Comparison of ENCODE assay signal across 17 cellular contexts in the genomic region with DNA sequence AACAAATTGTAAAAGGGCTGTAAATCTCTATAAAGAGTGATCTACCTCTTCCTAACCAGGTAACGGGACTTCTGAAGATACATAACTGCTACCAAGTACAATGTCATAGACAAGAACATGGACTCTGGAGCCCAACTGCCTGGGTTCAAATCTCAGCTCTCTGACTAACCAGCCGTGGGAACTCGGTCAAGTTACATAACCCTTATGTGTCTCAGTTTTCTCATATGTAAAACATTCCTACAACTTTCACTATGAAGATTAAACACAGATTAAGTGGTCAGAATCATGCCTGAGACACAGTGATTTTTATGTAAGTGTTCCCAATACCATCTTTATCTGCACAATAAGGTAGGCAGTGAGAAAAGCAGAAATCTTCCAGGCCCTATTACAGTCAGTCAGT. TPM values are rescaled to one million over a fixed set of nuclear protein-coding genes. Genes with fewer than 3 reads are reported as not detected.
DNase-seq lines count a peak whose midpoint lies in the region; TF ChIP-seq lines count a peak whose summit lies in the region.
"Had no signal": no experiment of that assay in that cellular context is flagged by ENCODE, and none has a peak within 500 bp of the region (broad histone marks: within the 10 kb centered on the region; RNA-seq: fewer than 3 reads in every experiment).

No MANE protein-coding gene starts in this region.

- H3K27ac ChIP-seq in endodermal cell (ENCODE audit: low read depth, low read length): no peak overlapping the region
- H3K27ac ChIP-seq in mesodermal cell (ENCODE audit: low read depth, low read length, severe bottlenecking): peak overlapping the region; percentile 13
- H3K27ac ChIP-seq: C4-2B had no signal

- H3K4me1 ChIP-seq in endodermal cell (ENCODE audit: control insufficient read depth, insufficient read depth, low read length) (no peaks in the 10 kb centered on the region), mesodermal cell (ENCODE audit: control insufficient read depth, insufficient read depth, low read length, poor library complexity, severe bottlenecking) (no peaks in the 10 kb centered on the region)

- H3K9me3 Mint-ChIP-seq in HFFc6 (no peaks in the 10 kb centered on the region), endodermal cell (no peaks in the 10 kb centered on the region)
- no peaks in the 10 kb centered on the region for H3K9me3 Mint-ChIP-seq in activated CD4-positive, alpha-beta memory T cell treated with anti-CD3 and anti-CD28 coated beads for 36 hours
- H3K9me3 Mint-ChIP-seq: H9 had no signal

- POLR2A ChIA-PET in activated CD4-positive, alpha-beta memory T cell treated with anti-CD3 and anti-CD28 coated beads for 36 hours (lab: Charles Lee): no interaction called here

- peaks cover 67% of the 10 kb centered on the region for H3K36me3 ChIP-seq in endodermal cell (ENCODE audit: control insufficient read depth, insufficient read depth, low read length)
- H3K36me3 ChIP-seq in mesodermal cell (ENCODE audit: control insufficient read depth, insufficient read depth, low read length): peaks cover 66% of the 10 kb centered on the region

- no peaks in the 10 kb centered on the region for H3K27me3 ChIP-seq in endodermal cell (ENCODE audit: control insufficient read depth, insufficient read depth, low read length, poor library complexity, severe bottlenecking)

- H3K4me3 ChIP-seq in AG10803 (ENCODE audit: low read length) (no peak overlapping the region), endodermal cell (ENCODE audit: low read length) (no peak overlapping the region), mesodermal cell (ENCODE audit: extremely low read depth, insufficient read depth, low read length, poor library complexity, severe bottlenecking) (no peak overlapping the region)

- peaks cover 1% of the 10 kb centered on the region; the same call in 1 of the 2 replicates for H3K27me3 Mint-ChIP-seq in HFFc6 (ENCODE audit: insufficient read depth)
- no peaks in the 10 kb centered on the region for H3K27me3 Mint-ChIP-seq in endodermal cell (ENCODE audit: insufficient read depth)
- no peaks in the 10 kb centered on the region for H3K27me3 Mint-ChIP-seq in activated CD4-positive, alpha-beta memory T cell treated with anti-CD3 and anti-CD28 coated beads for 36 hours

- H3K4me1 Mint-ChIP-seq in HFFc6 (ENCODE audit: low read depth) (peaks cover 20% of the 10 kb centered on the region), endodermal cell (peaks cover 7% of the 10 kb centered on the region)
- peaks cover 7% of the 10 kb centered on the region for H3K4me1 Mint-ChIP-seq in activated CD4-positive, alpha-beta memory T cell treated with anti-CD3 and anti-CD28 coated beads for 36 hours (ENCODE audit: low read depth)
- H3K4me1 Mint-ChIP-seq: H9 had no signal

- CTCF ChIA-PET in activated CD4-positive, alpha-beta memory T cell treated with anti-CD3 and anti-CD28 coated beads for 36 hours (lab: Charles Lee): no interaction called here

- intact Hi-C loops in activated CD4-positive, alpha-beta memory T cell treated with anti-CD3 and anti-CD28 coated beads for 36 hours (cut with micrococcal nuclease): no loop called here

- no peak for TF ChIP-seq CTCF in AG10803 (conservative IDR thresholded peaks at IDR 0.05; ENCODE audit: low read length)
- no peak for TF ChIP-seq CTCF in HFFc6 (IDR thresholded peaks at IDR 0.05)
- TF ChIP-seq CTCF in endodermal cell (conservative IDR thresholded peaks at IDR 0.05): no peak

- 89 to 94% methylated on average over 3 of the region's 3 CpGs for WGBS in endodermal cell (ENCODE audit: insufficient coverage in 1 of 2, insufficient read length in 1 of 2), 2 experiments
- 97 to 100% methylated on average over 1 to 3 of the region's 3 CpGs for WGBS in mesodermal cell (ENCODE audit: insufficient coverage in 2 of 2), 2 experiments

- H3K9me3 ChIP-seq in endodermal cell (ENCODE audit: control insufficient read depth, low read length): no peaks in the 10 kb centered on the region
- no peaks in the 10 kb centered on the region for H3K9me3 ChIP-seq in mesodermal cell (ENCODE audit: control insufficient read depth, low read length)
- H3K9me3 ChIP-seq: Caco-2 had no signal

- H3K9ac ChIP-seq in endodermal cell (ENCODE audit: extremely low read depth, low read length, poor library complexity, severe bottlenecking): no peak overlapping the region

- peak overlapping the region; percentile 53 for H3K27ac Mint-ChIP-seq in HFFc6
- peak overlapping the region; percentile 0 for H3K27ac Mint-ChIP-seq in endodermal cell
- H3K27ac Mint-ChIP-seq in activated CD4-positive, alpha-beta memory T cell treated with anti-CD3 and anti-CD28 coated beads for 36 hours: no peak overlapping the region
- H3K27ac Mint-ChIP-seq: H9 had no signal

- no peak overlapping the region for H3K4me3 Mint-ChIP-seq in HFFc6
- H3K4me3 Mint-ChIP-seq in endodermal cell: no peak overlapping the region
- no peak overlapping the region for H3K4me3 Mint-ChIP-seq in activated CD4-positive, alpha-beta memory T cell treated with anti-CD3 and anti-CD28 coated beads for 36 hours
- H3K4me3 Mint-ChIP-seq: H9 had no signal

- peaks cover 63% of the 10 kb centered on the region for H3K36me3 Mint-ChIP-seq in HFFc6 (ENCODE audit: low read depth)
- H3K36me3 Mint-ChIP-seq in endodermal cell (ENCODE audit: low read depth): peaks cover 42% of the 10 kb centered on the region
- peaks cover 36% of the 10 kb centered on the region for H3K36me3 Mint-ChIP-seq in activated CD4-positive, alpha-beta memory T cell treated with anti-CD3 and anti-CD28 coated beads for 36 hours

- DNase-seq in AG10803 (ENCODE audit: low read depth) (peak; percentile 44), HFFc6 (no peak), endodermal cell (no peak), NCI-H2196 treated with DMSO at 0.1 percent for 48 hours (lab: John Stamatoyannopoulos, UW; ENCODE audit: unreplicated experiment) (no peak), KG1 (lab: John Stamatoyannopoulos, UW) (no peak)
- no peak for DNase-seq in central memory CD4-positive, alpha-beta T cell
- no peak for DNase-seq in activated CD4-positive, alpha-beta memory T cell treated with anti-CD3 and anti-CD28 coated beads for 36 hours
- DNase-seq: Caco-2, H9, Karpas-422, NCI-H1105, NCI-H1694 treated with DMSO at 0.1 percent for 48 hours, NCI-H446, NCI-H748 treated with DMSO at 0.1 percent for 48 hours, OCI-M1 had no signal

RNA-seq across cellular contexts. Expression of a gene that starts 52.6 kb away (rescaled TPM):
- 1,000 to 10,000 TPM; 1,442 to 1,960 (median 1,623) TPM for total RNA-seq in HFFc6 (2021; fragmentation: NEBNext Ultra II Directional; extraction: Animal tissue kit (Norgen Biotek cat#: 25700))
- 100 to 1,000 TPM; 239 to 285 TPM for total RNA-seq in endodermal cell
- 324 TPM for polyA plus RNA-seq in endodermal cell (2013, experiment 1 of 2)
- 351 TPM for polyA plus RNA-seq in endodermal cell (2013, experiment 2 of 2)
- 2,053 TPM for polyA plus RNA-seq in mesodermal cell (2013, experiment 1 of 2)
- polyA plus RNA-seq in mesodermal cell (2013, experiment 2 of 2): 2,142 TPM
- 100 to 1,000 TPM; 113 to 117 TPM for total RNA-seq in activated CD4-positive, alpha-beta memory T cell treated with anti-CD3 and anti-CD28 coated beads for 36 hours

Comparison
In these comparisons a context has a peak if more than half of its experiments do, and no peak if none do; other contexts are left out.
1. RNA of a gene that starts 52.6 kb away (total RNA-seq): 1,442 to 1,960 TPM in HFFc6; 239 to 285 TPM in endodermal cell and 113 to 117 TPM in activated CD4-positive, alpha-beta memory T cell treated with anti-CD3 and anti-CD28 coated beads for 36 hours; every median in the first group is over 4 times any median in the second.